8 cellular contexts compared by ENCODE assay signal in the genomic region with DNA sequence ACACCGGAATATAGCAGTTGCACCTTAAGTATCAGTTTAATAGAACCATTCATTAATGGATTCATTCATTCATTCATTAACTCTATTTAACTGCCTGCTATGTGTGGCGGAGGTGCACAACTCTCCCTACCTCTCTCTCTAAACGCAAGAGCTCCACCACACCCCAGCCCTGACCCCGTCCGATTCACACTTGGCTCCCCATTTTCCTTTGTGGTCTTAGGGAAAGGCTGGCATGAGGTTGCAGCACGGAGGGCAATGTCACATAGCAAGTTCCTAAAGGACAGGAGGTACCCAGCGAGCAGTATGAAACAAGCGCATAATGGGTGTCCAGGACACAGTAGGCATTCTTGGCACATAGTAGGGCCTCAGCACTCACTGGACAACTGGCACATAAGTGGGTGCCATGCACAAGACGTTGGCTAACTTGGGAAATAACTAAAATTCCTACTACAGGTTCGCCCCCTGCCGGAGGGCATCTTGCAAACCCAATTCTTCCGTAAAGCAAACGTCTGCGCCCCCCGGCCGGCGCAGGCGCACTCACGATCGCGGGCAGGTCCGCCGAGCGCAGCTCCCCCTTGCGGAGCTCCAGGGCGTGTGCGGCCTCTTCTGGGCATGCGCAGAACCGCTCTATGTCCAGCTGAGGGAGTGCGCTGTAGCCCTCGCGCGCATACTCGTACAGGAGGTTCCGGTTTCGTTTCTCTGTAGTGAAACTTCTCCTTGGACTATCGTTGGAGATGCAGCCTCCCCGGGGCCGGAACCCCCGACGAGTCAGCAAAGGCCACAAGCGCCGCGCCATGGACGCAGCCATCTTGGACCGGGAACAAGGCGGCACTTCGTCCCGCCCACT. TPM values are rescaled to one million over a fixed set of nuclear protein-coding genes. Genes with fewer than 3 reads are reported as not detected.
A peak's percentile ranks its signal among the peaks of the same experiment; 100 is the strongest.
DNase-seq lines count a peak whose midpoint lies in the region; ATAC-seq and TF ChIP-seq lines count a peak whose summit lies in the region.

A gene with protein sequence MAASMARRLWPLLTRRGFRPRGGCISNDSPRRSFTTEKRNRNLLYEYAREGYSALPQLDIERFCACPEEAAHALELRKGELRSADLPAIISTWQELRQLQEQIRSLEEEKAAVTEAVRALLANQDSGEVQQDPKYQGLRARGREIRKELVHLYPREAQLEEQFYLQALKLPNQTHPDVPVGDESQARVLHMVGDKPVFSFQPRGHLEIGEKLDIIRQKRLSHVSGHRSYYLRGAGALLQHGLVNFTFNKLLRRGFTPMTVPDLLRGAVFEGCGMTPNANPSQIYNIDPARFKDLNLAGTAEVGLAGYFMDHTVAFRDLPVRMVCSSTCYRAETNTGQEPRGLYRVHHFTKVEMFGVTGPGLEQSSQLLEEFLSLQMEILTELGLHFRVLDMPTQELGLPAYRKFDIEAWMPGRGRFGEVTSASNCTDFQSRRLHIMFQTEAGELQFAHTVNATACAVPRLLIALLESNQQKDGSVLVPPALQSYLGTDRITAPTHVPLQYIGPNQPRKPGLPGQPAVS (minus strand): TSS at position 835 of the 847 bp plus-strand sequence. CDS start 27 bp downstream, at position 808.

- peaks cover 8 to 14% of the 10 kb centered on the region in 2 experiments for H3K4me1 Mint-ChIP-seq in H9
- peaks cover 43 to 48% of the 10 kb centered on the region in 2 donors for H3K4me1 Mint-ChIP-seq in natural killer cell treated with Interleukin-12 subunit alpha and Interleukin-12 subunit beta and Interleukin-15 and Interleukin-18, amount 100 ng/mL, for 72 hours (ENCODE audit: low read depth in 2 of 2)
- H3K4me1 Mint-ChIP-seq in stimulated activated naive CD8-positive, alpha-beta T cell treated with anti-CD3 and anti-CD28 coated beads, Interleukin-15, Interleukin-2, amounts not matched to agents 100 ng/mL and 50 ng/mL, for 24 hours (ENCODE audit: low read depth), result peaks cover 44% of the 10 kb centered on the region

- H3T11ph ChIP-seq in H9 (ENCODE audit: low read length), result no peak within 1 kb of the TSS

- no peak within 1 kb of the TSS for H2BK15ac ChIP-seq in H9 (ENCODE audit: low read depth, low read length)

- ATAC-seq in RWPE2 (ENCODE audit: low read depth), result peak; percentile 40
- peak; percentile 82 to 85 for ATAC-seq in natural killer cell treated with Interleukin-12 subunit alpha and Interleukin-12 subunit beta and Interleukin-15 and Interleukin-18, amount 100 ng/mL, for 72 hours

- no peak within 1 kb of the TSS for H3K56ac ChIP-seq in H9 (ENCODE audit: insufficient read length, low read depth, low read length)

- H2BK20ac ChIP-seq in H9 (ENCODE audit: low read depth, low read length, poor library complexity, severe bottlenecking), result no peak within 1 kb of the TSS

- no peaks in the 10 kb centered on the region for H3F3A ChIP-seq in Loucy (ENCODE audit: low read depth)

- H3K36me3 Mint-ChIP-seq in H9 (ENCODE audit: insufficient read depth in 1 of 3, low read depth in 3 of 3), result peaks cover 50 to 59% (median 57%) of the 10 kb centered on the region in 3 experiments
- peaks cover 7% of the 10 kb centered on the region for H3K36me3 Mint-ChIP-seq in natural killer cell treated with Interleukin-12 subunit alpha and Interleukin-12 subunit beta and Interleukin-15 and Interleukin-18, amount 100 ng/mL, for 72 hours
- H3K36me3 Mint-ChIP-seq in stimulated activated naive CD8-positive, alpha-beta T cell treated with anti-CD3 and anti-CD28 coated beads, Interleukin-15, Interleukin-2, amounts not matched to agents 100 ng/mL and 50 ng/mL, for 24 hours (ENCODE audit: low read depth), result peaks cover 44% of the 10 kb centered on the region

- peak within 1 kb of the TSS; percentile 99 for H3K18ac ChIP-seq in H9 (ENCODE audit: insufficient read length, low read depth, low read length)

- H2BK12ac ChIP-seq in H9 (ENCODE audit: insufficient read length, low read depth, low read length), result no peak within 1 kb of the TSS

- no peak within 1 kb of the TSS for H2AK5ac ChIP-seq in H9 (ENCODE audit: insufficient read length, low read length)

- WGBS in H9 (ENCODE audit: extremely low coverage, insufficient read length, low lambda C conversion rate), result no CpG with 5 or more reads among the region's 49 CpGs

- H3K36me3 ChIP-seq in Loucy (ENCODE audit: insufficient read depth, low read length) (no peaks in the 10 kb centered on the region; the same call in 1 of the 2 replicates), RWPE2 (ENCODE audit: low read depth) (peaks cover 32% of the 10 kb centered on the region)

- H3K27me3 ChIP-seq in H9 (ENCODE audit: insufficient read depth, low read length) (no peaks in the 10 kb centered on the region), Loucy (ENCODE audit: insufficient read depth, low read length, poor library complexity, severe bottlenecking) (no peaks in the 10 kb centered on the region), RWPE2 (ENCODE audit: insufficient read depth, poor library complexity, severe bottlenecking) (no peaks in the 10 kb centered on the region)

- H3K9me3 Mint-ChIP-seq in H9, result peaks cover 20% of the 10 kb centered on the region in 2 experiments
- H3K9me3 Mint-ChIP-seq in natural killer cell treated with Interleukin-12 subunit alpha and Interleukin-12 subunit beta and Interleukin-15 and Interleukin-18, amount 100 ng/mL, for 72 hours, result no peaks in the 10 kb centered on the region
- H3K9me3 Mint-ChIP-seq in stimulated activated naive CD8-positive, alpha-beta T cell treated with anti-CD3 and anti-CD28 coated beads, Interleukin-15, Interleukin-2, amounts not matched to agents 100 ng/mL and 50 ng/mL, for 24 hours, result peaks cover 5% of the 10 kb centered on the region

- no peaks in the 10 kb centered on the region for H3K9me2 ChIP-seq in Loucy (replicated peaks; ENCODE audit: low read depth, low read length)

- H2AFZ ChIP-seq in H9 (ENCODE audit: low read length) (no peak within 1 kb of the TSS), Loucy (ENCODE audit: low read length) (peak within 1 kb of the TSS; percentile 85)

- H3K79me1 ChIP-seq in H9 (ENCODE audit: insufficient read depth, low read depth, low read length, poor library complexity, severe bottlenecking), result peaks cover 2% of the 10 kb centered on the region

- peak within 1 kb of the TSS; percentile 91 for H2BK120ac ChIP-seq in H9 (ENCODE audit: low read depth, low read length, poor library complexity, severe bottlenecking)

- H3K9me3 ChIP-seq in H9 (ENCODE audit: control insufficient read depth, low read depth, low read length) (peaks cover 12% of the 10 kb centered on the region), Loucy (ENCODE audit: insufficient read depth, low read depth, low read length) (no peaks in the 10 kb centered on the region), RWPE2 (ENCODE audit: severe bottlenecking) (no peaks in the 10 kb centered on the region)

- peak within 1 kb of the TSS; percentile 12 for H4K8ac ChIP-seq in H9 (replicated peaks; ENCODE audit: insufficient read length, low read depth, low read length)

- H3K79me2 ChIP-seq in H9 (ENCODE audit: insufficient read depth, low read length), result peaks cover 11% of the 10 kb centered on the region; the same call in 1 of the 2 replicates
- peaks cover 34% of the 10 kb centered on the region for H3K79me2 ChIP-seq in Loucy (ENCODE audit: insufficient read depth, low read length)

- H3K4ac ChIP-seq in H9 (ENCODE audit: low read depth, low read length), result no peak within 1 kb of the TSS

- peak within 1 kb of the TSS; percentile 100 for H3K4me2 ChIP-seq in H9 (ENCODE audit: insufficient read depth, insufficient read length, low read length)
- peak within 1 kb of the TSS; percentile 92 for H3K4me2 ChIP-seq in Loucy (ENCODE audit: low read depth, low read length, poor library complexity, severe bottlenecking)

- peak within 1 kb of the TSS; percentile 86 for H3K4me3 ChIP-seq in Loucy (ENCODE audit: low read length, poor library complexity, severe bottlenecking)
- peak within 1 kb of the TSS; percentile 59 for H3K4me3 ChIP-seq in RWPE2 (ENCODE audit: severe bottlenecking)
- H3K4me3 ChIP-seq in fibroblast of pulmonary artery (replicated peaks; ENCODE audit: low read depth, low read length), result peak within 1 kb of the TSS; percentile 98

- H4K20me1 ChIP-seq in H9 (ENCODE audit: control insufficient read depth, insufficient read depth, insufficient read length) (no peaks in the 10 kb centered on the region), Loucy (ENCODE audit: insufficient read depth, low read length, poor library complexity, severe bottlenecking) (peaks cover 5% of the 10 kb centered on the region)

- H3K14ac ChIP-seq in H9 (ENCODE audit: insufficient read depth, low read length), result peak within 1 kb of the TSS; percentile 99

- H2BK5ac ChIP-seq in H9 (ENCODE audit: insufficient read length, low read length), result peak within 1 kb of the TSS; percentile 41

- DNase-seq in ELR (ENCODE audit: low read depth), result peak; percentile 93
- DNase-seq in H9, result peak; percentile 95
- no peak for DNase-seq in RWPE2 (ENCODE audit: low spot score)
- DNase-seq in activated T-helper 9 cell treated with anti-CD3 and anti-CD28 coated beads, Interleukin-2, amount 50 U/mL, for 16 hours (ENCODE audit: low read depth), result peak; percentile 87
- DNase-seq in fibroblast of pulmonary artery (ENCODE audit: low read depth), result peak; percentile 96
- DNase-seq in natural killer cell treated with Interleukin-12 subunit alpha and Interleukin-12 subunit beta and Interleukin-15 and Interleukin-18, amount 100 ng/mL, for 72 hours (ENCODE audit: low spot score), result peak; percentile 92

- H3K27ac Mint-ChIP-seq in H9, result peak within 1 kb of the TSS; percentile 99
- H3K27ac Mint-ChIP-seq in natural killer cell treated with Interleukin-12 subunit alpha and Interleukin-12 subunit beta and Interleukin-15 and Interleukin-18, amount 100 ng/mL, for 72 hours, result peak within 1 kb of the TSS; percentile 91 to 95
- peak within 1 kb of the TSS; percentile 99 for H3K27ac Mint-ChIP-seq in stimulated activated naive CD8-positive, alpha-beta T cell treated with anti-CD3 and anti-CD28 coated beads, Interleukin-15, Interleukin-2, amounts not matched to agents 100 ng/mL and 50 ng/mL, for 24 hours

- peak within 1 kb of the TSS; percentile 86 for H4K5ac ChIP-seq in H9 (ENCODE audit: insufficient read length, low read depth, low read length)

- peaks cover 2% of the 10 kb centered on the region for H3K27me3 Mint-ChIP-seq in H9 (ENCODE audit: low read depth)
- H3K27me3 Mint-ChIP-seq in natural killer cell treated with Interleukin-12 subunit alpha and Interleukin-12 subunit beta and Interleukin-15 and Interleukin-18, amount 100 ng/mL, for 72 hours, result no peaks in the 10 kb centered on the region
- H3K27me3 Mint-ChIP-seq in stimulated activated naive CD8-positive, alpha-beta T cell treated with anti-CD3 and anti-CD28 coated beads, Interleukin-15, Interleukin-2, amounts not matched to agents 100 ng/mL and 50 ng/mL, for 24 hours, result no peaks in the 10 kb centered on the region

- H3K27ac ChIP-seq in H9 (ENCODE audit: insufficient read length, low read depth, low read length) (peak within 1 kb of the TSS; percentile 42), RWPE2 (ENCODE audit: poor library complexity, severe bottlenecking) (peak within 1 kb of the TSS; percentile 67)

- H3K4me3 Mint-ChIP-seq in H9, result peak within 1 kb of the TSS; percentile 98 to 99
- peak within 1 kb of the TSS; percentile 99 for H3K4me3 Mint-ChIP-seq in natural killer cell treated with Interleukin-12 subunit alpha and Interleukin-12 subunit beta and Interleukin-15 and Interleukin-18, amount 100 ng/mL, for 72 hours
- H3K4me3 Mint-ChIP-seq in stimulated activated naive CD8-positive, alpha-beta T cell treated with anti-CD3 and anti-CD28 coated beads, Interleukin-15, Interleukin-2, amounts not matched to agents 100 ng/mL and 50 ng/mL, for 24 hours, result peak within 1 kb of the TSS; percentile 99

- TF ChIP-seq CTCF in H9 (conservative IDR thresholded peaks at IDR 0.05) (peak; percentile 100), Loucy (conservative IDR thresholded peaks at IDR 0.05; ENCODE audit: low read length) (peak; percentile 99), RWPE2 (IDR thresholded peaks at IDR 0.05; ENCODE audit: poor library complexity, severe bottlenecking) (peak; percentile 99), fibroblast of pulmonary artery (IDR thresholded peaks at IDR 0.05; ENCODE audit: low read length, missing control alignments) (peak; percentile 92)

- peaks cover 10% of the 10 kb centered on the region for H3K23me2 ChIP-seq in H9 (ENCODE audit: insufficient read length, low read depth, low read length, poor library complexity, severe bottlenecking)

- H3K4me1 ChIP-seq in H9 (ENCODE audit: insufficient read depth, low read length) (no peaks in the 10 kb centered on the region), Loucy (ENCODE audit: insufficient read depth, low read length, poor library complexity, severe bottlenecking) (peaks cover 19% of the 10 kb centered on the region), RWPE2 (ENCODE audit: insufficient read depth, poor library complexity, severe bottlenecking) (no peaks in the 10 kb centered on the region)

- peak within 1 kb of the TSS; percentile 96 for H3K9ac ChIP-seq in H9 (ENCODE audit: extremely low read depth, insufficient read length, low read length)
- H3K9ac ChIP-seq in Loucy (ENCODE audit: low read depth, low read length, poor library complexity, severe bottlenecking), result peak within 1 kb of the TSS; percentile 85

- H4K91ac ChIP-seq in H9 (ENCODE audit: insufficient read length, low read depth, low read length), result no peak within 1 kb of the TSS

- H3K23ac ChIP-seq in H9 (ENCODE audit: insufficient read length, low read depth, low read length), result no peak within 1 kb of the TSS

RNA-seq across cellular contexts. Expression of the gene that starts here (rescaled TPM):
- 57.4 and 59.7 TPM in 2 replicates for total RNA-seq in H9 (2021)
- 10 to 100 TPM; 32.4 to 70.3 TPM for total RNA-seq in natural killer cell treated with Interleukin-12 subunit alpha and Interleukin-12 subunit beta and Interleukin-15 and Interleukin-18, amount 100 ng/mL, for 72 hours
